In the genomic region with DNA sequence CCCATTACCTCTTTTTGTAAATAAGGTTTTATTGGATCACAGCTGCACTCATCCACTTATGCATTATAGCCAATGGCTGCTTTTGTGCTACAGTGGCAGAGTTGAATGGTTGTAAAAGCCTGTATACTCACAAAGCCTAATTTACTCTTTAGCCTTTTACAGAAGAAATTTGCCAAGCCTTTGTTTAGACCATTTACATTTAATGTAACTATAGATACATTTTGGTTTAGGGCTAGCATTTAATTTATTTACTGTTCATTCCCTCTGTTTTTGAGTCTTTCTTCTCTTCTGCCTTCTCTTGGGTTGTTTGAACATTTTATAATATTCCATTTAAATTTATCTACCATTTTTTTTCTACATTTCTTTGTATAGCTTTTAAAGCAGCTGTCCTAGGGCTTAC, we compare ENCODE assay signal across 1 cellular context.
TF ChIP-seq lines count a peak whose summit lies in the region.

No MANE protein-coding gene starts in this region.

TF ChIP-seq in GM23338, 12 proteins besides CTCF, POLR2A, EP300 and RAD21 (continued from another document):
- TF ChIP-seq, protein P1, sequence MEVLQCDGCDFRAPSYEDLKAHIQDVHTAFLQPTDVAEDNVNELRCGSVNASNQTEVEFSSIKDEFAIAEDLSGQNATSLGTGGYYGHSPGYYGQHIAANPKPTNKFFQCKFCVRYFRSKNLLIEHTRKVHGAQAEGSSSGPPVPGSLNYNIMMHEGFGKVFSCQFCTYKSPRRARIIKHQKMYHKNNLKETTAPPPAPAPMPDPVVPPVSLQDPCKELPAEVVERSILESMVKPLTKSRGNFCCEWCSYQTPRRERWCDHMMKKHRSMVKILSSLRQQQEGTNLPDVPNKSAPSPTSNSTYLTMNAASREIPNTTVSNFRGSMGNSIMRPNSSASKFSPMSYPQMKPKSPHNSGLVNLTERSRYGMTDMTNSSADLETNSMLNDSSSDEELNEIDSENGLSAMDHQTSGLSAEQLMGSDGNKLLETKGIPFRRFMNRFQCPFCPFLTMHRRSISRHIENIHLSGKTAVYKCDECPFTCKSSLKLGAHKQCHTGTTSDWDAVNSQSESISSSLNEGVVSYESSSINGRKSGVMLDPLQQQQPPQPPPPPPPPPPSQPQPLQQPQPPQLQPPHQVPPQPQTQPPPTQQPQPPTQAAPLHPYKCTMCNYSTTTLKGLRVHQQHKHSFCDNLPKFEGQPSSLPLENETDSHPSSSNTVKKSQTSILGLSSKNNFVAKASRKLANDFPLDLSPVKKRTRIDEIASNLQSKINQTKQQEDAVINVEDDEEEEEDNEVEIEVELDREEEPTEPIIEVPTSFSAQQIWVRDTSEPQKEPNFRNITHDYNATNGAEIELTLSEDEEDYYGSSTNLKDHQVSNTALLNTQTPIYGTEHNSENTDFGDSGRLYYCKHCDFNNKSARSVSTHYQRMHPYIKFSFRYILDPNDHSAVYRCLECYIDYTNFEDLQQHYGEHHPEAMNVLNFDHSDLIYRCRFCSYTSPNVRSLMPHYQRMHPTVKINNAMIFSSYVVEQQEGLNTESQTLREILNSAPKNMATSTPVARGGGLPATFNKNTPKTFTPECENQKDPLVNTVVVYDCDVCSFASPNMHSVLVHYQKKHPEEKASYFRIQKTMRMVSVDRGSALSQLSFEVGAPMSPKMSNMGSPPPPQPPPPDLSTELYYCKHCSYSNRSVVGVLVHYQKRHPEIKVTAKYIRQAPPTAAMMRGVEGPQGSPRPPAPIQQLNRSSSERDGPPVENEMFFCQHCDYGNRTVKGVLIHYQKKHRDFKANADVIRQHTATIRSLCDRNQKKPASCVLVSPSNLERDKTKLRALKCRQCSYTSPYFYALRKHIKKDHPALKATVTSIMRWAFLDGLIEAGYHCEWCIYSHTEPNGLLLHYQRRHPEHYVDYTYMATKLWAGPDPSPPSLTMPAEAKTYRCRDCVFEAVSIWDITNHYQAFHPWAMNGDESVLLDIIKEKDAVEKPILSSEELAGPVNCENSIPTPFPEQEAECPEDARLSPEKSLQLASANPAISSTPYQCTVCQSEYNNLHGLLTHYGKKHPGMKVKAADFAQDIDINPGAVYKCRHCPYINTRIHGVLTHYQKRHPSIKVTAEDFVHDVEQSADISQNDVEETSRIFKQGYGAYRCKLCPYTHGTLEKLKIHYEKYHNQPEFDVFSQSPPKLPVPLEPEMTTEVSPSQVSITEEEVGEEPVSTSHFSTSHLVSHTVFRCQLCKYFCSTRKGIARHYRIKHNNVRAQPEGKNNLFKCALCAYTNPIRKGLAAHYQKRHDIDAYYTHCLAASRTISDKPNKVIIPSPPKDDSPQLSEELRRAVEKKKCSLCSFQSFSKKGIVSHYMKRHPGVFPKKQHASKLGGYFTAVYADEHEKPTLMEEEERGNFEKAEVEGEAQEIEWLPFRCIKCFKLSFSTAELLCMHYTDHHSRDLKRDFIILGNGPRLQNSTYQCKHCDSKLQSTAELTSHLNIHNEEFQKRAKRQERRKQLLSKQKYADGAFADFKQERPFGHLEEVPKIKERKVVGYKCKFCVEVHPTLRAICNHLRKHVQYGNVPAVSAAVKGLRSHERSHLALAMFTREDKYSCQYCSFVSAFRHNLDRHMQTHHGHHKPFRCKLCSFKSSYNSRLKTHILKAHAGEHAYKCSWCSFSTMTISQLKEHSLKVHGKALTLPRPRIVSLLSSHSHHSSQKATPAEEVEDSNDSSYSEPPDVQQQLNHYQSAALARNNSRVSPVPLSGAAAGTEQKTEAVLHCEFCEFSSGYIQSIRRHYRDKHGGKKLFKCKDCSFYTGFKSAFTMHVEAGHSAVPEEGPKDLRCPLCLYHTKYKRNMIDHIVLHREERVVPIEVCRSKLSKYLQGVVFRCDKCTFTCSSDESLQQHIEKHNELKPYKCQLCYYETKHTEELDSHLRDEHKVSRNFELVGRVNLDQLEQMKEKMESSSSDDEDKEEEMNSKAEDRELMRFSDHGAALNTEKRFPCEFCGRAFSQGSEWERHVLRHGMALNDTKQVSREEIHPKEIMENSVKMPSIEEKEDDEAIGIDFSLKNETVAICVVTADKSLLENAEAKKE (CRISPR knock-in tag; IDR thresholded peaks at IDR 0.05), result no peak
- TF ChIP-seq POLR2AphosphoS5 (IDR thresholded peaks at IDR 0.05; ENCODE audit: low read depth) (no peak), ZNF114 (CRISPR knock-in tag; IDR thresholded peaks at IDR 0.05) (no peak)
- TF ChIP-seq, protein P2, sequence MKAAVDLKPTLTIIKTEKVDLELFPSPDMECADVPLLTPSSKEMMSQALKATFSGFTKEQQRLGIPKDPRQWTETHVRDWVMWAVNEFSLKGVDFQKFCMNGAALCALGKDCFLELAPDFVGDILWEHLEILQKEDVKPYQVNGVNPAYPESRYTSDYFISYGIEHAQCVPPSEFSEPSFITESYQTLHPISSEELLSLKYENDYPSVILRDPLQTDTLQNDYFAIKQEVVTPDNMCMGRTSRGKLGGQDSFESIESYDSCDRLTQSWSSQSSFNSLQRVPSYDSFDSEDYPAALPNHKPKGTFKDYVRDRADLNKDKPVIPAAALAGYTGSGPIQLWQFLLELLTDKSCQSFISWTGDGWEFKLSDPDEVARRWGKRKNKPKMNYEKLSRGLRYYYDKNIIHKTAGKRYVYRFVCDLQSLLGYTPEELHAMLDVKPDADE (IDR thresholded peaks at IDR 0.05), result no peak
